In the genomic region with DNA sequence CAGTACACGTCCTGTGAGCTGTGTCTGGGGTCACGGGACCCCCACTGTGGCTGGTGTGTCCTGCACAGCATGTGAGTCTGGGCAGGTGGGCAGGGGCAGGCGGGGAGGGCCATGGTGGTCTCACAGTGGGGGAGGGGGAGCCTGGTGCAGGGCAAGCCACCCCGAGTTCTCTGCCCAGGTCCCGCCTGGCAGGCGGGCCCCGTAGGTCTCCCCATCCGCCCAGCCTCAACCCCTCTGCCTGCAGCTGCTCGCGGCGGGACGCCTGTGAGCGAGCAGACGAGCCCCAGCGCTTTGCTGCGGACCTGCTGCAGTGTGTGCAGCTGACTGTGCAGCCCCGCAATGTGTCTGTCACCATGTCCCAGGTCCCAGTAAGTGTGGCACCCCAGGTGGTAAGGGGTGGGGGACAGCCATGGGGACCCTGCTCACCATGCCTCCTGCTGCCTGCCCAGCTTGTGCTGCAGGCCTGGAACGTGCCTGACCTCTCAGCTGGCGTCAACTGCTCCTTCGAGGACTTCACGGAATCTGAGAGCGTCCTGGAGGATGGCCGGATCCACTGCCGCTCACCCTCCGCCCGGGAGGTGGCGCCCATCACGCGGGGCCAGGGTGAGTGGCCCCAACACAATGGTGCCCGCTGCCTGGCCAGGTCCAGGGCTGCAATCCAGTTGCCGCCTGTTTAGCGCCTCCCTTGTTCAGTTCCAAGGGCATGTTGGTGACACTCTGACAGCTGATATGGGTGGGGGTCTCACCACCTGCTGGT, we compare ENCODE assay signal across 27 cellular contexts.
"Had no signal": no experiment of that assay in that cellular context is flagged by ENCODE, and none has a peak within 500 bp of the region (broad histone marks: within the 10 kb centered on the region; RNA-seq: fewer than 3 reads in every experiment).

No MANE protein-coding gene starts in this region.

- H3K27ac Mint-ChIP-seq: activated CD8-positive, alpha-beta T cell treated with anti-CD3 and anti-CD28 coated beads, Interleukin-2, amount 10 ng/mL, durations not matched to agents 7 days and 5 days; activated naive CD4-positive, alpha-beta T cell treated with anti-CD3 and anti-CD28 coated beads, Interleukin-2, amount 50 U/mL, for 72 hours; activated T-helper 1 cell treated with anti-CD3 and anti-CD28 coated beads, Interleukin-12 subunit alpha, Interleukin-12 subunit beta, Interleukin-2, Interleukin-4 antibody, amounts not matched to agents 30 ng/mL and 10 ng/mL and 1 ng/mL, durations not matched to agents 14 hours and 24 hours and 36 hours; nephron had no signal

- H3K9me3 ChIP-seq: adrenal gland, ascending aorta, colonic mucosa, esophagus squamous epithelium, gastrocnemius medialis, left lung, pancreas, psoas muscle, right atrium auricular region, stomach, transverse colon had no signal

- H3K27me3 ChIP-seq: adrenal gland, ascending aorta, colonic mucosa, dorsolateral prefrontal cortex, esophagus squamous epithelium, gastrocnemius medialis, left lung, pancreas, right atrium auricular region, stomach, transverse colon had no signal

- ATAC-seq: activated CD8-positive, alpha-beta T cell treated with anti-CD3 and anti-CD28 coated beads, Interleukin-2, amount 10 ng/mL, durations not matched to agents 7 days and 5 days; activated naive CD4-positive, alpha-beta T cell treated with anti-CD3 and anti-CD28 coated beads, Interleukin-2, amount 50 U/mL, for 72 hours; effector memory CD8-positive, alpha-beta T cell; gastrocnemius medialis; left lung; pancreas; psoas muscle had no signal

- H3K27ac ChIP-seq: adrenal gland, colonic mucosa, dorsolateral prefrontal cortex, gastrocnemius medialis, left lung, pancreas, psoas muscle, right atrium auricular region, stomach, transverse colon, VCaP had no signal

- H3K4me3 Mint-ChIP-seq: activated CD8-positive, alpha-beta T cell treated with anti-CD3 and anti-CD28 coated beads, Interleukin-2, amount 10 ng/mL, durations not matched to agents 7 days and 5 days; activated T-helper 1 cell treated with anti-CD3 and anti-CD28 coated beads, Interleukin-12 subunit alpha, Interleukin-12 subunit beta, Interleukin-2, Interleukin-4 antibody, amounts not matched to agents 30 ng/mL and 10 ng/mL and 1 ng/mL, durations not matched to agents 14 hours and 24 hours and 36 hours; central memory CD8-positive, alpha-beta T cell; effector memory CD8-positive, alpha-beta T cell; nephron had no signal

- H3K36me3 Mint-ChIP-seq: activated naive CD4-positive, alpha-beta T cell treated with anti-CD3 and anti-CD28 coated beads, Interleukin-2, amount 50 U/mL, for 72 hours had no signal

- H3K27me3 Mint-ChIP-seq: central memory CD8-positive, alpha-beta T cell; effector memory CD8-positive, alpha-beta T cell had no signal

- DNase-seq: activated CD4-positive, alpha-beta T cell treated with anti-CD3 and anti-CD28 coated beads for 1 hour; activated CD4-positive, alpha-beta T cell treated with anti-CD3 and anti-CD28 coated beads, Interleukin-2, amount 50 U/mL, for 1 hour; activated CD8-positive, alpha-beta T cell treated with anti-CD3 and anti-CD28 coated beads, Interleukin-2, amount 10 ng/mL, durations not matched to agents 7 days and 5 days; activated gamma-delta T cell; adrenal gland; colonic mucosa; dorsolateral prefrontal cortex; effector memory CD8-positive, alpha-beta T cell; esophagus squamous epithelium; gastrocnemius medialis; hippocampal formation; kidney glomerular epithelial cell; left lung; pancreas; psoas muscle; stimulated activated CD4-positive, alpha-beta T cell treated with anti-CD3 and anti-CD28 coated beads, Interleukin-12 subunit alpha, Interleukin-12 subunit beta, amount 100 ng/mL, for 4 hours; stimulated activated CD4-positive, alpha-beta T cell treated with anti-CD3 and anti-CD28 coated beads, Interleukin-4, amount 100 ng/mL, for 4 hours; stomach; transverse colon had no signal

- H3K4me3 ChIP-seq: adrenal gland, ascending aorta, colonic mucosa, dorsolateral prefrontal cortex, esophagus squamous epithelium, gastrocnemius medialis, left lung, lung, pancreas, psoas muscle, right atrium auricular region, stomach, transverse colon had no signal

- H3K36me3 ChIP-seq: adrenal gland, colonic mucosa, gastrocnemius medialis, pancreas, right atrium auricular region, transverse colon had no signal

- H3K9me3 Mint-ChIP-seq: activated naive CD4-positive, alpha-beta T cell treated with anti-CD3 and anti-CD28 coated beads, Interleukin-2, amount 50 U/mL, for 72 hours; activated T-helper 1 cell treated with anti-CD3 and anti-CD28 coated beads, Interleukin-12 subunit alpha, Interleukin-12 subunit beta, Interleukin-2, Interleukin-4 antibody, amounts not matched to agents 30 ng/mL and 10 ng/mL and 1 ng/mL, durations not matched to agents 14 hours and 24 hours and 36 hours; central memory CD8-positive, alpha-beta T cell; effector memory CD8-positive, alpha-beta T cell; nephron had no signal

- H3K4me1 Mint-ChIP-seq: central memory CD8-positive, alpha-beta T cell had no signal

- H3K4me1 ChIP-seq: colonic mucosa, pancreas had no signal
